ENCODE assay signal across 7 cellular contexts in genomic region chr16:53098526-53099317, GRCh38. TPM values are rescaled to one million over a fixed set of nuclear protein-coding genes. Genes with fewer than 3 reads are reported as not detected.
A peak's percentile ranks its signal among the peaks of the same experiment; 100 is the strongest.
DNase-seq lines count a peak whose midpoint lies in the region; ATAC-seq and TF ChIP-seq lines count a peak whose summit lies in the region.

No MANE protein-coding gene starts in this region.

- peak overlapping the region; percentile 74 for H3K4me3 Mint-ChIP-seq in chondrocyte (ENCODE audit: unreplicated experiment)

- H3K27ac Mint-ChIP-seq in chondrocyte (ENCODE audit: unreplicated experiment) = peak overlapping the region; percentile 99

- H3K4me1 Mint-ChIP-seq in chondrocyte (ENCODE audit: low read depth) = peaks cover 71% of the 10 kb centered on the region

- no peaks in the 10 kb centered on the region for H3K9me3 ChIP-seq in WERI-Rb-1 (ENCODE audit: severe bottlenecking)

- ATAC-seq in GM18502 (IDR thresholded peaks at IDR 0.05; ENCODE audit: poor library complexity, unreplicated experiment) (peak; percentile 67), HG02642 (IDR thresholded peaks at IDR 0.05; ENCODE audit: poor library complexity, unreplicated experiment) (peak; percentile 74)

- no peak for TF ChIP-seq CTCF in WERI-Rb-1 (IDR thresholded peaks at IDR 0.05; ENCODE audit: low read depth, low read length)
- TF ChIP-seq CTCF in chondrocyte (IDR thresholded peaks at IDR 0.05) = no peak

- H3K36me3 ChIP-seq in WERI-Rb-1 = no peaks in the 10 kb centered on the region

- no peaks in the 10 kb centered on the region for H3K27me3 ChIP-seq in WERI-Rb-1 (ENCODE audit: insufficient read depth, low read depth, severe bottlenecking)

- no peaks in the 10 kb centered on the region for H3K9me3 Mint-ChIP-seq in chondrocyte (ENCODE audit: low read depth)

- H3K36me3 Mint-ChIP-seq in chondrocyte (ENCODE audit: low read depth) = no peaks in the 10 kb centered on the region

- peak overlapping the region; percentile 86 for H3K27ac ChIP-seq in WERI-Rb-1

- no peaks in the 10 kb centered on the region for H3K27me3 Mint-ChIP-seq in chondrocyte (ENCODE audit: low read depth)

- DNase-seq in NCI-H1417 (lab: John Stamatoyannopoulos, UW) (peak; percentile 21 to 91 (median 78)), WERI-Rb-1 (peak; percentile 24), chondrocyte (ENCODE audit: low spot score) (peak; percentile 92), left kidney (ENCODE audit: low read depth, low spot score) (peak; percentile 72)
- peak; percentile 3 to 15 for DNase-seq in stimulated activated CD4-positive, alpha-beta T cell treated with anti-CD3 and anti-CD28 coated beads, Interleukin-2, amount 100 ng/mL, for 48 hours

- H3K4me3 ChIP-seq in WERI-Rb-1 (ENCODE audit: low read depth, low read length) = no peak overlapping the region

RNA-seq across cellular contexts. Expression of gene CHD9, which starts 43.9 kb away (rescaled TPM):
- total RNA-seq in chondrocyte = 68.6 to 116 TPM (median 72.7 TPM) in 3 replicates

RNA-seq across cellular contexts. Expression of gene CHD9NB, which starts 46.0 kb away (rescaled TPM):
- total RNA-seq in chondrocyte = 0.85 to 3.1 TPM (median 1.5 TPM) in 3 replicates

Comparison
In these comparisons a context has a peak if more than half of its experiments do, and no peak if none do; other contexts are left out.
1. DNase-seq: peak in every context shown above with its lines; median percentile 92 in chondrocyte; 78 in NCI-H1417; 72 in left kidney; 24 in WERI-Rb-1; 9 in stimulated activated CD4-positive, alpha-beta T cell treated with anti-CD3 and anti-CD28 coated beads, Interleukin-2, amount 100 ng/mL, for 48 hours.